In the genomic region with DNA sequence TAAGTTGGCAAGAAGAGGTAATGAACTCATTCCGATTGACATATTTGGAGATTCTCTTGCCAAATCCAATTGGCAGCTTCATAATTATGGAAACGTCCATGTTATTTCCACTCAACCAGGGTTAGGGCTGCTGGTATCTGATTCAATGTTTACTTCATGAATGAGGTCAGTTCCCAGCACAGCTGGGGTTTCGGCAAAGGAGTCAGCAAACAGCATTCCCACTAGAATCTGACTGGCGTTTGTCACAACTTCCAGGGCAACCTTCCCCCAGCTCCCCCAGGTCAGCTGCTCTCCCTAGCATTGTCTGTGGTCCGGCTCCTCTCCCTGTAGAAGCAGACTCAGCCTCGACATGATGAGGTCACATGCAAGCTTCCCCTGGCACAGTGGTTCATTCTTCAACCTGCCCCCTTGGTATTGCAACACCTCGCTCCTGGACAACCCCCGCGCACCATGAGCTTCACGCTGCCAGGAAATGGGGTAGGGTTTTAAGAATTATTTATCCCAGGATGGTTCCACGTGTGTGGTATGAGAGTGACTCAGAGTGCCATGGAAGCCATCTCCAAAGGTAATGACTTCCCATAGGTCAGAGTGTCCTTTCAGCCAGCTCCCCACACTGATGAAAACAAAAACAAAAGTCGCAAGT, we compare ENCODE assay signal across 10 cellular contexts.
DNase-seq lines count a peak whose midpoint lies in the region; ATAC-seq, FAIRE-seq and TF ChIP-seq lines count a peak whose summit lies in the region.
"Had no signal": no experiment of that assay in that cellular context is flagged by ENCODE, and none has a peak within 500 bp of the region (broad histone marks: within the 10 kb centered on the region; RNA-seq: fewer than 3 reads in every experiment).

No MANE protein-coding gene starts in this region.

- peaks cover 34% of the 10 kb centered on the region for H3K4me1 Mint-ChIP-seq in Caco-2 (ENCODE audit: low read depth, unreplicated experiment)
- no peaks in the 10 kb centered on the region for H3K4me1 Mint-ChIP-seq in naive thymus-derived CD8-positive, alpha-beta T cell

- intact Hi-C loops in Caco-2 (cut with micrococcal nuclease; ENCODE audit: unreplicated experiment) = loop anchor here (5.0 kb wide), 1 partner anchor 146 kb away; a partner anchor contains a TSS
- intact Hi-C loops in A673 (cut with micrococcal nuclease; ENCODE audit: unreplicated experiment) = no loop called here

- H3K27me3 Mint-ChIP-seq in Caco-2 (ENCODE audit: insufficient read depth, unreplicated experiment) = no peaks in the 10 kb centered on the region
- H3K27me3 Mint-ChIP-seq in naive thymus-derived CD8-positive, alpha-beta T cell = peaks cover 0 to 9% (median 2%) of the 10 kb centered on the region in 5 donors

- H2BK12ac ChIP-seq in trophoblast cell (ENCODE audit: low read length) = peak overlapping the region; percentile 96

- H2AK5ac ChIP-seq in trophoblast cell (ENCODE audit: low read length) = peak overlapping the region; percentile 89

- TF ChIP-seq CTCF in Caco-2 (IDR thresholded peaks at IDR 0.05; ENCODE audit: insufficient read depth in 1 of 2, low read depth in 1 of 2, low read length in 1 of 2, severe bottlenecking in 1 of 2, unreplicated experiment in 1 of 2) (no peak), A673 (conservative IDR thresholded peaks at IDR 0.05; ENCODE audit: low read depth, low read length) (no peak)

- peaks cover 6% of the 10 kb centered on the region for H3K79me2 ChIP-seq in trophoblast cell (ENCODE audit: control insufficient read depth, insufficient read depth, low read length, poor library complexity)

- H3K18ac ChIP-seq in trophoblast cell (ENCODE audit: low read length) = peak overlapping the region; percentile 68

- no peaks in the 10 kb centered on the region for H3K9me3 Mint-ChIP-seq in Caco-2 (ENCODE audit: unreplicated experiment)
- H3K9me3 Mint-ChIP-seq in naive thymus-derived CD8-positive, alpha-beta T cell = no peaks in the 10 kb centered on the region

- H3K4me2 ChIP-seq in trophoblast cell (ENCODE audit: low read length) = no peak overlapping the region

- DNase-seq in Caco-2 (no peak), RCC 7860 (ENCODE audit: low spot score) (peak; percentile 97), fibroblast of the conjunctiva (ENCODE audit: low read depth) (peak; percentile 55), trophoblast cell (peak; percentile 89 to 94), activated gamma-delta T cell treated with Interleukin-2 at 50 U/mL for 16 hours (no peak), A673 (ENCODE audit: low spot score) (no peak), NCI-H2227 (lab: John Stamatoyannopoulos, UW; ENCODE audit: unreplicated experiment) (no peak)
- no peak for DNase-seq in naive thymus-derived CD8-positive, alpha-beta T cell
- DNase-seq: NCI-H2081 treated with DMSO at 0.1 percent for 48 hours had no signal

- CTCF ChIA-PET in Caco-2 (lab: Charles Lee) (no interaction called here), A673 (lab: Charles Lee) (interaction anchor here (1.0 kb wide), 1 partner anchor 149 kb away, joined by 6 read pairs; no protein-coding TSS in a partner anchor)

- H3K27me3 ChIP-seq in Caco-2 (replicated peaks; ENCODE audit: control insufficient read depth, insufficient read depth, low read length) = no peaks in the 10 kb centered on the region
- no peaks in the 10 kb centered on the region for H3K27me3 ChIP-seq in trophoblast cell (ENCODE audit: insufficient read depth, low read length)
- H3K27me3 ChIP-seq in A673 (replicated peaks; ENCODE audit: insufficient read depth, low read depth, low read length, poor library complexity) = no peaks in the 10 kb centered on the region

- H3K9me3 ChIP-seq in Caco-2 (no peaks in the 10 kb centered on the region), trophoblast cell (ENCODE audit: insufficient read depth, low read depth, low read length) (no peaks in the 10 kb centered on the region), A673 (ENCODE audit: low read depth, low read length, poor library complexity, severe bottlenecking) (no peaks in the 10 kb centered on the region)

- H3K27ac Mint-ChIP-seq in Caco-2 (ENCODE audit: unreplicated experiment) = peak overlapping the region; percentile 8
- no peak overlapping the region for H3K27ac Mint-ChIP-seq in naive thymus-derived CD8-positive, alpha-beta T cell

- H3K14ac ChIP-seq in trophoblast cell (ENCODE audit: low read length) = peak overlapping the region; percentile 85

- POLR2A ChIA-PET in Caco-2 (lab: Charles Lee) = no interaction called here
- POLR2A ChIA-PET in A673 (lab: Charles Lee; ENCODE audit: low non-redundant PET) = interaction anchor here (0.6 kb wide), 1 partner anchor 253 kb away, joined by 4 read pairs; no protein-coding TSS in a partner anchor
- POLR2A ChIA-PET in naive thymus-derived CD8-positive, alpha-beta T cell (lab: Charles Lee) = no interaction called here

- H4K12ac ChIP-seq in trophoblast cell (ENCODE audit: low read depth, low read length) = no peak overlapping the region

- H3K36me3 ChIP-seq in Caco-2 (ENCODE audit: control insufficient read depth, insufficient read depth, low read length) (no peaks in the 10 kb centered on the region), trophoblast cell (ENCODE audit: control insufficient read depth in 1 of 2, insufficient read depth in 2 of 2, low read length in 2 of 2) (no peaks in the 10 kb centered on the region), A673 (ENCODE audit: insufficient read depth, low read length, poor library complexity, severe bottlenecking) (no peaks in the 10 kb centered on the region)

- H3K27ac ChIP-seq in trophoblast cell (ENCODE audit: low read depth, low read length) (peak overlapping the region; percentile 65), A673 (ENCODE audit: low read depth, low read length, poor library complexity, severe bottlenecking) (no peak overlapping the region)

- H2AFZ ChIP-seq in trophoblast cell (ENCODE audit: insufficient read depth, low read length, poor library complexity) = peak overlapping the region; percentile 43

- peaks cover 60% of the 10 kb centered on the region for H3K4me1 ChIP-seq in Caco-2
- H3K4me1 ChIP-seq in trophoblast cell (ENCODE audit: control insufficient read depth in 1 of 2, insufficient read depth in 2 of 2, low read length in 2 of 2) = peaks cover 40 to 45% of the 10 kb centered on the region in 2 experiments
- no peaks in the 10 kb centered on the region for H3K4me1 ChIP-seq in A673 (ENCODE audit: insufficient read depth, low read length, poor library complexity, severe bottlenecking)

- no peak overlapping the region for H3K9ac ChIP-seq in trophoblast cell (ENCODE audit: low read length)

- WGBS in trophoblast cell (ENCODE audit: extremely low coverage, insufficient coverage, insufficient read length) = no CpG with 5 or more reads among the region's 12 CpGs

- H3K23ac ChIP-seq in trophoblast cell (ENCODE audit: low read length) = no peak overlapping the region

- H2BK120ac ChIP-seq in trophoblast cell (ENCODE audit: insufficient read depth, low read length, poor library complexity) = peak overlapping the region; percentile 81

- no peak for ATAC-seq in naive thymus-derived CD8-positive, alpha-beta T cell

- peak overlapping the region; percentile 85 for H4K91ac ChIP-seq in trophoblast cell (ENCODE audit: low read depth, low read length)

- peak overlapping the region; percentile 49 for H4K8ac ChIP-seq in trophoblast cell (ENCODE audit: low read depth, low read length)

- no peak overlapping the region for H3K4ac ChIP-seq in trophoblast cell (ENCODE audit: low read depth, low read length)

- peaks cover under 1% of the 10 kb centered on the region for H3K36me3 Mint-ChIP-seq in Caco-2 (ENCODE audit: insufficient read depth, unreplicated experiment)
- H3K36me3 Mint-ChIP-seq in naive thymus-derived CD8-positive, alpha-beta T cell = no peaks in the 10 kb centered on the region

- FAIRE-seq in RCC 7860 (lab: Jason Lieb, UNC) = peak; percentile 92
- FAIRE-seq: colon had no signal

- no peak overlapping the region for H3K4me3 Mint-ChIP-seq in Caco-2 (ENCODE audit: unreplicated experiment)
- H3K4me3 Mint-ChIP-seq in naive thymus-derived CD8-positive, alpha-beta T cell = no peak overlapping the region

- H3K4me3 ChIP-seq in Caco-2 (ENCODE audit: low read depth, low read length) (no peak overlapping the region), trophoblast cell (ENCODE audit: low read depth, low read length) (no peak overlapping the region), A673 (ENCODE audit: low read depth, low read length, poor library complexity, severe bottlenecking) (no peak overlapping the region)

- BruUV-seq in Caco-2 (replicated peaks; lab: Mats Ljungman, UMichigan) = no TSS peak
- BruUV-seq in A673 (replicated peaks; lab: Mats Ljungman, UMichigan) = no TSS peak

- peaks cover 50% of the 10 kb centered on the region for H3K79me1 ChIP-seq in trophoblast cell (ENCODE audit: low read length)

- peak overlapping the region; percentile 45 for H2BK5ac ChIP-seq in trophoblast cell (ENCODE audit: low read depth, low read length, poor library complexity)

Comparison
In these comparisons a context has a peak if more than half of its experiments do, and no peak if none do; other contexts are left out.
1. DNase-seq: peak in RCC 7860 (single experiment), fibroblast of the conjunctiva (single experiment) and trophoblast cell (2 of 2); none in Caco-2 (0 of 2), activated gamma-delta T cell treated with Interleukin-2 at 50 U/mL for 16 hours (single experiment), A673 (single experiment), NCI-H2227 (single experiment) and naive thymus-derived CD8-positive, alpha-beta T cell (0 of 10).